ENCODE assay signal across 12 cellular contexts in the genomic region with DNA sequence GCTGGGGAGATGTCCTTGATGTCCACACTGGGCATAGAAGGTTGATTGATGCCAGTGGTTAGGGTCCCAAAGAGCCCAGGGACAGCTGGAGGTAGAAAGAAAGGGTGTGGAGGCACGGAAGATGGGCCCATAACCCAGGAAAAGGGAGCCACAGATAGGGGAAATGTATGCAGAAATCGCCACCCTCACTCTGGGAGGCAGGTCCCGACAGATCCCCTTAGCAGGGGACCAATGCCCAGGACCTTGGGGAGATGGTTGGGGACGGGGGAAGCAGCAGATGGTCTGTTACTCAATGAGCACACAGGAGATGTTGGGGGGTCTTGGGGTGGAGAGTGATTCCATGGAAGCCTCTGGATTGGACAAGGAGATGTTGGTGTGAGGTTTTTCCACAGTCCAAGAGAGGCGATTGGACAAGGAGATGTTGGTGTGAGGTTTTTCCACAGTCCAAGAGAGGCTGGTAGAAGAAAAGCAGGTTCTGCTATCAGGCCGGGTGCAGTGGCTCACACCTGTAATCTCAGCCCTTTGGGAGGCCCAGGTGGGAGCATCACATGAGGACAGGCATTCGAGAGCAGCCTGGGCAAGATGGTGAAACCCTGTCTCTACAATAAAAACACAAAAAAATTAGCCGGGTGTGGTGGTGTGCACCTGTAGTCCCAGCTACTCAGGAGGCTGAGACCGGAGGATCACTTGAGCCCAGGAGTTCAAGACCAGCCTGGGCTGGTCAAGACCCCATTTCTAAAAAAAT. TPM values are rescaled to one million over a fixed set of nuclear protein-coding genes. Genes with fewer than 3 reads are reported as not detected.
DNase-seq lines count a peak whose midpoint lies in the region; ATAC-seq and TF ChIP-seq lines count a peak whose summit lies in the region.
"Had no signal": no experiment of that assay in that cellular context is flagged by ENCODE, and none has a peak within 500 bp of the region (broad histone marks: within the 10 kb centered on the region; RNA-seq: fewer than 3 reads in every experiment).

No MANE protein-coding gene starts in this region.

- no peak for TF ChIP-seq CTCF in right lobe of liver (IDR thresholded peaks at IDR 0.05)
- no peak for TF ChIP-seq CTCF in osteocyte (IDR thresholded peaks at IDR 0.05)

- no peak for DNase-seq in stimulated activated naive CD8-positive, alpha-beta T cell treated with anti-CD3 and anti-CD28 coated beads, Interleukin-15, Interleukin-2, amounts not matched to agents 100 U/mL and 50 U/mL, for 24 hours
- DNase-seq in right lobe of liver (peak in 2 of 3 donors; percentile 8 to 27), aorta (peak; percentile 17 to 44), iPS-NIHi7 (ENCODE audit: extremely low spot score) (no peak), osteocyte (ENCODE audit: extremely low spot score, unreplicated experiment) (no peak)
- DNase-seq: AML-193, mammary epithelial cell, NCI-H1092, NCI-H69, testis had no signal

- TF ChIP-seq POLR2A in right lobe of liver (IDR thresholded peaks at IDR 0.05) = no peak

- no peaks in the 10 kb centered on the region for H3K27me3 Mint-ChIP-seq in stimulated activated naive CD8-positive, alpha-beta T cell treated with anti-CD3 and anti-CD28 coated beads, Interleukin-15, Interleukin-2, amounts not matched to agents 100 ng/mL and 50 ng/mL, for 24 hours
- no peaks in the 10 kb centered on the region for H3K27me3 Mint-ChIP-seq in osteocyte (ENCODE audit: unreplicated experiment)

- peaks cover 10% of the 10 kb centered on the region for H3K4me1 Mint-ChIP-seq in stimulated activated naive CD8-positive, alpha-beta T cell treated with anti-CD3 and anti-CD28 coated beads, Interleukin-15, Interleukin-2, amounts not matched to agents 100 ng/mL and 50 ng/mL, for 24 hours (ENCODE audit: low read depth)
- peaks cover 9% of the 10 kb centered on the region for H3K4me1 Mint-ChIP-seq in osteocyte (ENCODE audit: unreplicated experiment)

- H3K4me3 Mint-ChIP-seq in stimulated activated naive CD8-positive, alpha-beta T cell treated with anti-CD3 and anti-CD28 coated beads, Interleukin-15, Interleukin-2, amounts not matched to agents 100 ng/mL and 50 ng/mL, for 24 hours = no peak overlapping the region
- H3K4me3 Mint-ChIP-seq in osteocyte (ENCODE audit: unreplicated experiment) = no peak overlapping the region

- H3K4me3 ChIP-seq in right lobe of liver = no peak overlapping the region
- H3K4me3 ChIP-seq in aorta (ENCODE audit: low read length in 2 of 2) = no peak overlapping the region
- H3K4me3 ChIP-seq: dorsolateral prefrontal cortex, testis had no signal

- H3K27me3 ChIP-seq in right lobe of liver = no peaks in the 10 kb centered on the region
- H3K27me3 ChIP-seq in aorta (ENCODE audit: control insufficient read depth in 1 of 2, insufficient read depth in 2 of 2, low read length in 1 of 2) = no peaks in the 10 kb centered on the region
- H3K27me3 ChIP-seq: dorsolateral prefrontal cortex, testis had no signal

- intact Hi-C loops in right lobe of liver (cut with DNase I) = no loop called here
- intact Hi-C loops in aorta (cut with DNase I) = no loop called here

- H3K9me3 Mint-ChIP-seq in stimulated activated naive CD8-positive, alpha-beta T cell treated with anti-CD3 and anti-CD28 coated beads, Interleukin-15, Interleukin-2, amounts not matched to agents 100 ng/mL and 50 ng/mL, for 24 hours = no peaks in the 10 kb centered on the region
- no peaks in the 10 kb centered on the region for H3K9me3 Mint-ChIP-seq in osteocyte (ENCODE audit: unreplicated experiment)

- H3K36me3 ChIP-seq in right lobe of liver = no peaks in the 10 kb centered on the region
- H3K36me3 ChIP-seq in aorta (ENCODE audit: control insufficient read depth in 1 of 2, insufficient read depth in 2 of 2, low read length in 1 of 2) = no peaks in the 10 kb centered on the region

- no peak overlapping the region for H3K27ac ChIP-seq in right lobe of liver
- H3K27ac ChIP-seq in aorta (ENCODE audit: low read depth in 1 of 2, low read length in 2 of 2) = no peak overlapping the region
- H3K27ac ChIP-seq: testis had no signal

- ATAC-seq in stimulated activated naive CD8-positive, alpha-beta T cell treated with anti-CD3 and anti-CD28 coated beads, Interleukin-15, Interleukin-2, amounts not matched to agents 100 U/mL and 50 U/mL, for 24 hours = no peak
- no peak for ATAC-seq in right lobe of liver
- ATAC-seq in aorta (ENCODE audit: low FRiP score) = no peak

- 93% methylated on average over 5 of the region's 9 CpGs for WGBS in right lobe of liver (ENCODE audit: insufficient coverage, low coverage, low lambda C conversion rate, missing lambda C conversion rate)
- WGBS in aorta, 2 donors = 92% methylated on average over 9 of the region's 9 CpGs

- peak overlapping the region; percentile 69 for H3K27ac Mint-ChIP-seq in stimulated activated naive CD8-positive, alpha-beta T cell treated with anti-CD3 and anti-CD28 coated beads, Interleukin-15, Interleukin-2, amounts not matched to agents 100 ng/mL and 50 ng/mL, for 24 hours
- no peak overlapping the region for H3K27ac Mint-ChIP-seq in osteocyte (ENCODE audit: unreplicated experiment)

- H3K4me1 ChIP-seq in right lobe of liver (peaks cover 0 to 15% (median 0%) of the 10 kb centered on the region in 4 donors), aorta (ENCODE audit: control insufficient read depth in 1 of 2, insufficient read depth in 2 of 2, low read length in 2 of 2) (no peaks in the 10 kb centered on the region)

- no peaks in the 10 kb centered on the region for H3K36me3 Mint-ChIP-seq in stimulated activated naive CD8-positive, alpha-beta T cell treated with anti-CD3 and anti-CD28 coated beads, Interleukin-15, Interleukin-2, amounts not matched to agents 100 ng/mL and 50 ng/mL, for 24 hours (ENCODE audit: low read depth)
- no peaks in the 10 kb centered on the region for H3K36me3 Mint-ChIP-seq in osteocyte (ENCODE audit: unreplicated experiment)

- no peaks in the 10 kb centered on the region for H3K9me3 ChIP-seq in right lobe of liver
- H3K9me3 ChIP-seq in aorta (ENCODE audit: control insufficient read depth, low read length) = no peaks in the 10 kb centered on the region
- H3K9me3 ChIP-seq: testis had no signal

RNA-seq across cellular contexts. Expression of gene PPP1R35, which starts 7.0 kb away (rescaled TPM):
- total RNA-seq in right lobe of liver (10 to 100 TPM in 5 of 6 experiments, 1 to 10 TPM in 1; 9.8 to 26.8 (median 13.2) TPM), aorta (10 to 100 TPM; 24.7 to 29.7 TPM), osteocyte (22.8 and 32.1 TPM in 2 replicates)
- polyA plus RNA-seq in aorta = 10 to 100 TPM; 16.0 to 69.5 TPM

RNA-seq across cellular contexts. Expression of gene MEPCE, which starts 13.6 kb away (rescaled TPM):
- total RNA-seq in right lobe of liver (10 to 100 TPM; 17.1 to 25.1 (median 20.7) TPM), aorta (10 to 100 TPM; 26.3 to 31.8 TPM), osteocyte (50.0 and 50.1 TPM in 2 replicates)
- 10 to 100 TPM; 13.0 to 27.2 TPM for polyA plus RNA-seq in aorta

RNA-seq across cellular contexts. Expression of gene ZCWPW1, which starts 14.8 kb away (rescaled TPM):
- total RNA-seq in right lobe of liver (1 to 10 TPM in 5 of 6 experiments, under 1 TPM in 1; 0.86 to 5.7 (median 2.7) TPM), aorta (1 to 10 TPM; 2.2 to 4.4 TPM), osteocyte (4.4 and 5.0 TPM in 2 replicates)
- 10 to 100 TPM in 1 of 2 donors, 1 to 10 TPM in 1; 4.0 to 18.7 TPM for polyA plus RNA-seq in aorta

RNA-seq across cellular contexts. Expression of gene SPACDR, which starts 20.8 kb away (rescaled TPM):
- total RNA-seq in right lobe of liver = not detected
- total RNA-seq in aorta = 1 to 10 TPM; 1.0 to 2.0 TPM
- under 1 TPM in 1 of 2 donors, not detected in 1; 0.31 TPM for polyA plus RNA-seq in aorta
- total RNA-seq in osteocyte = 0.46 TPM in 1 of 2 replicates, not detected in the other

RNA-seq across cellular contexts. Expression of gene TSC22D4, which starts 35.7 kb away (rescaled TPM):
- total RNA-seq in right lobe of liver = 10 to 100 TPM; 12.5 to 20.5 (median 17.0) TPM
- 10 to 100 TPM; 31.2 to 46.5 TPM for total RNA-seq in aorta
- polyA plus RNA-seq in aorta = 10 to 100 TPM; 18.8 to 35.5 TPM
- total RNA-seq in osteocyte = 46.8 and 46.9 TPM in 2 replicates

Comparison
In these comparisons a context has a peak if more than half of its experiments do, and no peak if none do; other contexts are left out.
1. DNase-seq: peak in right lobe of liver (2 of 3) and aorta (2 of 2); none in stimulated activated naive CD8-positive, alpha-beta T cell treated with anti-CD3 and anti-CD28 coated beads, Interleukin-15, Interleukin-2, amounts not matched to agents 100 U/mL and 50 U/mL, for 24 hours (single experiment), iPS-NIHi7 (single experiment) and osteocyte (single experiment).